8 cellular contexts compared by ENCODE assay signal in genomic region chr17:57294629-57295501, GRCh38. TPM values are rescaled to one million over a fixed set of nuclear protein-coding genes. Genes with fewer than 3 reads are reported as not detected.
DNase-seq lines count a peak whose midpoint lies in the region; ATAC-seq and TF ChIP-seq lines count a peak whose summit lies in the region.

No MANE protein-coding gene starts in this region.

- H3K4me3 Mint-ChIP-seq in CD4-positive, CD25-positive, alpha-beta regulatory T cell, result peak overlapping the region in 1 of 4 donors; percentile 28
- no peak overlapping the region for H3K4me3 Mint-ChIP-seq in activated CD4-positive, alpha-beta T cell treated with anti-CD3 and anti-CD28 coated beads, Interleukin-2, amount 10 ng/mL, durations not matched to agents 7 days and 5 days

- peak in 2 of 3 donors; percentile 3 to 75 for DNase-seq in CD4-positive, CD25-positive, alpha-beta regulatory T cell
- DNase-seq in NCI-H146 treated with DMSO at 0.1 percent for 48 hours (lab: John Stamatoyannopoulos, UW; ENCODE audit: unreplicated experiment) (peak; percentile 88), left ventricle myocardium inferior (peak; percentile 38), OCI-M2 (lab: John Stamatoyannopoulos, UW; ENCODE audit: unreplicated experiment) (no peak), SW 1271 (lab: John Stamatoyannopoulos, UW) (no peak)
- DNase-seq in activated CD4-positive, alpha-beta T cell treated with anti-CD3 and anti-CD28 coated beads, Interleukin-2, amount 10 ng/mL, durations not matched to agents 7 days and 5 days, result peak; percentile 45

- H3K27ac Mint-ChIP-seq in CD4-positive, CD25-positive, alpha-beta regulatory T cell, result peak overlapping the region; percentile 7 to 73 (median 35)
- H3K27ac Mint-ChIP-seq in activated CD4-positive, alpha-beta T cell treated with anti-CD3 and anti-CD28 coated beads, Interleukin-2, amount 10 ng/mL, durations not matched to agents 7 days and 5 days, result peak overlapping the region; percentile 21

- CTCF ChIA-PET in activated CD4-positive, alpha-beta T cell treated with anti-CD3 and anti-CD28 coated beads, Interleukin-2, amount 10 ng/mL, durations not matched to agents 7 days and 5 days (lab: Charles Lee), result no interaction called here

- no peak for TF ChIP-seq CTCF in left ventricle myocardium inferior (IDR thresholded peaks at IDR 0.05; ENCODE audit: borderline replicate concordance)

- intact Hi-C loops in left ventricle myocardium inferior (cut with micrococcal nuclease), result no loop called here

- no peaks in the 10 kb centered on the region for H3K27me3 ChIP-seq in CD4-positive, CD25-positive, alpha-beta regulatory T cell (ENCODE audit: control insufficient read depth, insufficient read depth, low read length)
- H3K27me3 ChIP-seq in left ventricle myocardium inferior (ENCODE audit: low read depth), result no peaks in the 10 kb centered on the region
- no peaks in the 10 kb centered on the region for H3K27me3 ChIP-seq in thymus (ENCODE audit: control insufficient read depth, insufficient read depth)

- no peaks in the 10 kb centered on the region for H3K27me3 Mint-ChIP-seq in CD4-positive, CD25-positive, alpha-beta regulatory T cell
- H3K27me3 Mint-ChIP-seq in activated CD4-positive, alpha-beta T cell treated with anti-CD3 and anti-CD28 coated beads, Interleukin-2, amount 10 ng/mL, durations not matched to agents 7 days and 5 days, result no peaks in the 10 kb centered on the region

- H3K9me3 ChIP-seq in CD4-positive, CD25-positive, alpha-beta regulatory T cell (ENCODE audit: control insufficient read depth in 2 of 2, low read length in 2 of 2), result peaks cover 2 to 4% of the 10 kb centered on the region in 2 experiments
- H3K9me3 ChIP-seq in left ventricle myocardium inferior (replicated peaks), result peaks cover 6% of the 10 kb centered on the region
- H3K9me3 ChIP-seq in thymus (ENCODE audit: control insufficient read depth), result peaks cover 4% of the 10 kb centered on the region

- POLR2A ChIA-PET in activated CD4-positive, alpha-beta T cell treated with anti-CD3 and anti-CD28 coated beads, Interleukin-2, amount 10 ng/mL, durations not matched to agents 7 days and 5 days (lab: Charles Lee), result no interaction called here

- peaks cover 26% of the 10 kb centered on the region for H3K36me3 ChIP-seq in CD4-positive, CD25-positive, alpha-beta regulatory T cell (ENCODE audit: control insufficient read depth, insufficient read depth, low read length)
- H3K36me3 ChIP-seq in left ventricle myocardium inferior (peaks cover 17% of the 10 kb centered on the region), thymus (ENCODE audit: control insufficient read depth, insufficient read depth) (peaks cover 49% of the 10 kb centered on the region)

- H3K4me1 Mint-ChIP-seq in CD4-positive, CD25-positive, alpha-beta regulatory T cell, result peaks cover 20 to 38% (median 32%) of the 10 kb centered on the region in 4 donors
- peaks cover 25% of the 10 kb centered on the region for H3K4me1 Mint-ChIP-seq in activated CD4-positive, alpha-beta T cell treated with anti-CD3 and anti-CD28 coated beads, Interleukin-2, amount 10 ng/mL, durations not matched to agents 7 days and 5 days

- H3K9me3 Mint-ChIP-seq in CD4-positive, CD25-positive, alpha-beta regulatory T cell, result peaks cover 0 to 2% (median 0%) of the 10 kb centered on the region in 7 donors
- peaks cover 6% of the 10 kb centered on the region for H3K9me3 Mint-ChIP-seq in activated CD4-positive, alpha-beta T cell treated with anti-CD3 and anti-CD28 coated beads, Interleukin-2, amount 10 ng/mL, durations not matched to agents 7 days and 5 days

- peak; percentile 96 to 99 for ATAC-seq in CD4-positive, CD25-positive, alpha-beta regulatory T cell (ENCODE audit: low read depth in 2 of 2)
- ATAC-seq in GM19324 (IDR thresholded peaks at IDR 0.05; ENCODE audit: low FRiP score, unreplicated experiment), result no peak

- WGBS in thymus, result 74% methylated on average over 10 of the region's 10 CpGs

- peaks cover 68% of the 10 kb centered on the region for H3K36me3 Mint-ChIP-seq in CD4-positive, CD25-positive, alpha-beta regulatory T cell
- peaks cover 50% of the 10 kb centered on the region for H3K36me3 Mint-ChIP-seq in activated CD4-positive, alpha-beta T cell treated with anti-CD3 and anti-CD28 coated beads, Interleukin-2, amount 10 ng/mL, durations not matched to agents 7 days and 5 days (ENCODE audit: low read depth)

- H3K27ac ChIP-seq in CD4-positive, CD25-positive, alpha-beta regulatory T cell (ENCODE audit: insufficient read depth, low read length, poor library complexity, severe bottlenecking), result no peak overlapping the region
- H3K27ac ChIP-seq in left ventricle myocardium inferior (replicated peaks) (peak overlapping the region; percentile 48), thymus (ENCODE audit: low read depth) (peak overlapping the region; percentile 70)

- peaks cover 15% of the 10 kb centered on the region for H3K4me1 ChIP-seq in CD4-positive, CD25-positive, alpha-beta regulatory T cell (ENCODE audit: control insufficient read depth, insufficient read depth, low read length, poor library complexity, severe bottlenecking)
- H3K4me1 ChIP-seq in left ventricle myocardium inferior (peaks cover 39% of the 10 kb centered on the region), thymus (ENCODE audit: control insufficient read depth, insufficient read depth, low read length) (peaks cover 24% of the 10 kb centered on the region)

- H3K4me3 ChIP-seq in CD4-positive, CD25-positive, alpha-beta regulatory T cell (ENCODE audit: low read depth, low read length), result no peak overlapping the region
- H3K4me3 ChIP-seq in left ventricle myocardium inferior (no peak overlapping the region), thymus (ENCODE audit: low read length) (no peak overlapping the region)

RNA-seq across cellular contexts. Expression of gene MSI2, which starts 38.5 kb away (rescaled TPM):
- total RNA-seq in CD4-positive, CD25-positive, alpha-beta regulatory T cell, result 177 TPM
- polyA plus RNA-seq in CD4-positive, CD25-positive, alpha-beta regulatory T cell, result 1 to 10 TPM; 3.2 to 6.5 (median 3.3) TPM
- 10 to 100 TPM; 87.6 to 96.0 TPM for total RNA-seq in activated CD4-positive, alpha-beta T cell treated with anti-CD3 and anti-CD28 coated beads, Interleukin-2, amount 10 ng/mL, durations not matched to agents 7 days and 5 days
- 118 TPM for total RNA-seq in left ventricle myocardium inferior
- polyA plus RNA-seq in thymus, result 25.3 TPM

Comparison
In these comparisons a context has a peak if more than half of its experiments do, and no peak if none do; other contexts are left out.
1. DNase-seq: peak in CD4-positive, CD25-positive, alpha-beta regulatory T cell (2 of 3), NCI-H146 treated with DMSO at 0.1 percent for 48 hours (single experiment), activated CD4-positive, alpha-beta T cell treated with anti-CD3 and anti-CD28 coated beads, Interleukin-2, amount 10 ng/mL, durations not matched to agents 7 days and 5 days (single experiment) and left ventricle myocardium inferior (single experiment); none in OCI-M2 (single experiment) and SW 1271 (0 of 2).